In the genomic region with DNA sequence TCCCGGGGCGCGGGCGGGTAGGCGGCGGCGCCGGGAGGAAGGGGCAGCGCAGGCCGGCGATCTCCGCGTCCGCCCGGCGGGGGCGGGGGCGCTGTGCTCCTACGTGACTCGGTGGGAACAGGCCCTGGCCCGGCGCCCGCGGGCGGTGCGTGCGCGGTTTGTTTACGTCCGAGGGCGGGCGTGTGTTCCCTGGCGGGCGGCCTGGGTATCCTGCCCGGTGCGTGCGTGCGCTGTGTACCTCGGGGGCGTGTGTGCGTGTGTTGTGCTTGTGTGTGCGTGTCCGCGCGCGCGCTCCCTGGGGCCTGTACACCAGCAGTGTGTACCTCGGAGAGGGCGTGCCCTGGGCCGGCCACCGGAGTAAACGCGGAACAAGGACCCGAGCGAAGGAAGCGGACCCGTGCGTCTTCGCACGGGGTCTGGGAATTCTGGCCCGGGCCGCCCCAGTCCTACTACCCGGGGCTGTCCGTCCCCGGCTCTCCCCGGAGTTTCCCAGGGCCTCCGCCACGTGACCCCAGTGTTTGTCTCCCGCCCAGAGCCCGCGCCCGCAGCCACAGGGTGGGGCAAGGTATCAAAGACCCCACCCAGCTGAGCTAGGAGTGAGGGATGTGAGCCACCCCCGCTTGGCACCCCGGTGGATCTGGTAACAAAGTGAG, we compare ENCODE assay signal across 7 cellular contexts. TPM values are rescaled to one million over a fixed set of nuclear protein-coding genes. Genes with fewer than 3 reads are reported as not detected.
DNase-seq lines count a peak whose midpoint lies in the region; ATAC-seq and TF ChIP-seq lines count a peak whose summit lies in the region.

No MANE protein-coding gene starts in this region.

- H3K27me3 ChIP-seq in PC-3 (ENCODE audit: low read length) (no peaks in the 10 kb centered on the region), neural cell (ENCODE audit: insufficient read depth, low read depth, low read length) (peaks cover 21% of the 10 kb centered on the region), upper lobe of right lung (no peaks in the 10 kb centered on the region)

- peak; percentile 12 for TF ChIP-seq CTCF in GM13976 (IDR thresholded peaks at IDR 0.05; ENCODE audit: borderline replicate concordance, control extremely low read depth, extremely low read depth, insufficient read depth, missing control alignments)
- TF ChIP-seq CTCF in PC-3 (conservative IDR thresholded peaks at IDR 0.05; ENCODE audit: low read depth, low read length), result 0 out of 2 replicates have a peak, but pooled peaks have one; percentile 13
- TF ChIP-seq CTCF in neural cell (IDR thresholded peaks at IDR 0.05; ENCODE audit: poor library complexity, severe bottlenecking), result no peak
- TF ChIP-seq CTCF in upper lobe of right lung (IDR thresholded peaks at IDR 0.05), result no peak

- ATAC-seq in HG02840 (IDR thresholded peaks at IDR 0.05; ENCODE audit: low FRiP score, unreplicated experiment) (peak; percentile 13), PC-3 (peak; percentile 49), upper lobe of right lung (peak; percentile 74)

- in situ Hi-C loops in GM13976 (cut with MboI; ENCODE audit: low sequenced_read_pairs, unreplicated experiment), result no loop called here

- TSS peak; percentile 36 for BruUV-seq in PC-3 (replicated peaks; lab: Mats Ljungman, UMichigan)

- TF ChIP-seq RAD21 in neural cell (conservative IDR thresholded peaks at IDR 0.05), result no peak

- peak overlapping the region; percentile 97 for H3K4me2 ChIP-seq in PC-3 (ENCODE audit: low read length)
- H3K4me2 ChIP-seq in neural cell (ENCODE audit: low read length), result peak overlapping the region; percentile 25

- H4K20me1 ChIP-seq in PC-3 (ENCODE audit: low read length), result peaks cover 41% of the 10 kb centered on the region
- no peaks in the 10 kb centered on the region for H4K20me1 ChIP-seq in neural cell (ENCODE audit: insufficient read depth)

- H3K27ac ChIP-seq in PC-3 (ENCODE audit: low read length), result peak overlapping the region; percentile 80
- no peak overlapping the region for H3K27ac ChIP-seq in neural cell (ENCODE audit: low read length)
- peak overlapping the region; percentile 98 for H3K27ac ChIP-seq in upper lobe of right lung

- H2AFZ ChIP-seq in PC-3 (ENCODE audit: low read length) (no peak overlapping the region), neural cell (ENCODE audit: low read depth, low read length) (no peak overlapping the region)

- intact Hi-C loops in PC-3 (cut with micrococcal nuclease), result no loop called here
- intact Hi-C loops in upper lobe of right lung (cut with DNase I), result no loop called here

- H3K9ac ChIP-seq in PC-3 (ENCODE audit: low read length) (peak overlapping the region; percentile 92), neural cell (ENCODE audit: low read length) (peak overlapping the region; percentile 66)

- H3K9me2 ChIP-seq in PC-3 (replicated peaks; ENCODE audit: low read length) (no peaks in the 10 kb centered on the region), neural cell (ENCODE audit: insufficient read depth, low read length) (no peaks in the 10 kb centered on the region)

- TF ChIP-seq EP300 in neural cell (conservative IDR thresholded peaks at IDR 0.05; ENCODE audit: poor library complexity, severe bottlenecking), result no peak

- CTCF ChIA-PET in PC-3 (lab: Charles Lee), result no interaction called here

- DNase-seq in GM13976 (ENCODE audit: low spot score) (peak; percentile 61), PC-3 (peak; percentile 76), activated gamma-delta T cell (lab: John Stamatoyannopoulos, UW) (peak; percentile 54), fibroblast of the conjunctiva (ENCODE audit: low read depth) (peak; percentile 75), upper lobe of right lung (peak; percentile 93)

- H3K9me3 ChIP-seq in PC-3 (ENCODE audit: low read length) (no peaks in the 10 kb centered on the region), neural cell (ENCODE audit: low read length) (no peaks in the 10 kb centered on the region), upper lobe of right lung (no peaks in the 10 kb centered on the region)

- no peaks in the 10 kb centered on the region for H3K36me3 ChIP-seq in PC-3 (ENCODE audit: low read depth, low read length)
- H3K36me3 ChIP-seq in neural cell (ENCODE audit: insufficient read depth, low read length), result no peaks in the 10 kb centered on the region
- no peaks in the 10 kb centered on the region for H3K36me3 ChIP-seq in upper lobe of right lung

- peaks cover 3% of the 10 kb centered on the region for H3F3A ChIP-seq in PC-3 (ENCODE audit: low read length, unreplicated experiment)
- no peaks in the 10 kb centered on the region for H3F3A ChIP-seq in neural cell (ENCODE audit: insufficient read depth, low read length, poor library complexity, severe bottlenecking)

- POLR2A ChIA-PET in PC-3 (lab: Charles Lee; ENCODE audit: unreplicated experiment), result no interaction called here

- H3K4me3 ChIP-seq in PC-3 (ENCODE audit: low read length), result peak overlapping the region; percentile 99
- peak overlapping the region; percentile 78 for H3K4me3 ChIP-seq in neural cell (ENCODE audit: low read length)
- peak overlapping the region; percentile 88 for H3K4me3 ChIP-seq in upper lobe of right lung

- H3K79me2 ChIP-seq in PC-3 (ENCODE audit: low read length), result peaks cover 49% of the 10 kb centered on the region
- H3K79me2 ChIP-seq in neural cell (replicated peaks; ENCODE audit: insufficient read depth, low read length), result no peaks in the 10 kb centered on the region

- H3K4me1 ChIP-seq in PC-3 (ENCODE audit: insufficient read depth, low read length) (peaks cover 14% of the 10 kb centered on the region), upper lobe of right lung (peaks cover 27% of the 10 kb centered on the region)

TF ChIP-seq in neural cell, 6 proteins besides CTCF, POLR2A, EP300 and RAD21:
- TF ChIP-seq EZH2 (IDR thresholded peaks at IDR 0.05; ENCODE audit: borderline replicate concordance, insufficient read depth, low read length, poor library complexity, severe bottlenecking) (no peak), MXI1 (conservative IDR thresholded peaks at IDR 0.05; ENCODE audit: poor library complexity, severe bottlenecking) (peak; percentile 27), TAF1 (IDR thresholded peaks at IDR 0.05; ENCODE audit: low read depth) (no peak), POLR2AphosphoS5 (IDR thresholded peaks at IDR 0.05) (no peak), SMC3 (conservative IDR thresholded peaks at IDR 0.05; ENCODE audit: poor library complexity) (peak; percentile 5)
- TF ChIP-seq, protein P1, sequence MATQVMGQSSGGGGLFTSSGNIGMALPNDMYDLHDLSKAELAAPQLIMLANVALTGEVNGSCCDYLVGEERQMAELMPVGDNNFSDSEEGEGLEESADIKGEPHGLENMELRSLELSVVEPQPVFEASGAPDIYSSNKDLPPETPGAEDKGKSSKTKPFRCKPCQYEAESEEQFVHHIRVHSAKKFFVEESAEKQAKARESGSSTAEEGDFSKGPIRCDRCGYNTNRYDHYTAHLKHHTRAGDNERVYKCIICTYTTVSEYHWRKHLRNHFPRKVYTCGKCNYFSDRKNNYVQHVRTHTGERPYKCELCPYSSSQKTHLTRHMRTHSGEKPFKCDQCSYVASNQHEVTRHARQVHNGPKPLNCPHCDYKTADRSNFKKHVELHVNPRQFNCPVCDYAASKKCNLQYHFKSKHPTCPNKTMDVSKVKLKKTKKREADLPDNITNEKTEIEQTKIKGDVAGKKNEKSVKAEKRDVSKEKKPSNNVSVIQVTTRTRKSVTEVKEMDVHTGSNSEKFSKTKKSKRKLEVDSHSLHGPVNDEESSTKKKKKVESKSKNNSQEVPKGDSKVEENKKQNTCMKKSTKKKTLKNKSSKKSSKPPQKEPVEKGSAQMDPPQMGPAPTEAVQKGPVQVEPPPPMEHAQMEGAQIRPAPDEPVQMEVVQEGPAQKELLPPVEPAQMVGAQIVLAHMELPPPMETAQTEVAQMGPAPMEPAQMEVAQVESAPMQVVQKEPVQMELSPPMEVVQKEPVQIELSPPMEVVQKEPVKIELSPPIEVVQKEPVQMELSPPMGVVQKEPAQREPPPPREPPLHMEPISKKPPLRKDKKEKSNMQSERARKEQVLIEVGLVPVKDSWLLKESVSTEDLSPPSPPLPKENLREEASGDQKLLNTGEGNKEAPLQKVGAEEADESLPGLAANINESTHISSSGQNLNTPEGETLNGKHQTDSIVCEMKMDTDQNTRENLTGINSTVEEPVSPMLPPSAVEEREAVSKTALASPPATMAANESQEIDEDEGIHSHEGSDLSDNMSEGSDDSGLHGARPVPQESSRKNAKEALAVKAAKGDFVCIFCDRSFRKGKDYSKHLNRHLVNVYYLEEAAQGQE (IDR thresholded peaks at IDR 0.05; ENCODE audit: borderline replicate concordance), result no peak

RNA-seq across cellular contexts. Expression of a gene that starts 0.8 kb away (rescaled TPM):
- total RNA-seq in PC-3 (2014; rRNA removed) (72.6 and 112 TPM in 2 replicates), upper lobe of right lung (48.9 TPM)
- polyA plus RNA-seq in neural cell, result 2.1 and 4.8 TPM in 2 replicates
- polyA minus RNA-seq in neural cell, result 1.9 and 2.4 TPM in 2 replicates

RNA-seq across cellular contexts. Expression of a gene that starts 20.9 kb away (rescaled TPM):
- total RNA-seq in PC-3 (2014; rRNA removed) (6.0 and 6.3 TPM in 2 replicates), upper lobe of right lung (52.4 TPM)
- 18.5 and 20.0 TPM in 2 replicates for polyA plus RNA-seq in neural cell
- polyA minus RNA-seq in neural cell, result 26.5 and 32.6 TPM in 2 replicates

Comparison
In these comparisons a context has a peak if more than half of its experiments do, and no peak if none do; other contexts are left out.
1. CTCF ChIP-seq: peak in GM13976 (single experiment) and PC-3 (single experiment); none in neural cell (single experiment) and upper lobe of right lung (single experiment).
2. ATAC-seq: peak in every context shown above with its lines; median percentile 74 in upper lobe of right lung; 49 in PC-3; 13 in HG02840.
3. Peak in every context shown above with its lines, with median percentiles within 50 percentile points of each other: DNase-seq and H3K4me3 ChIP-seq.